18 cellular contexts compared by ENCODE assay signal in the genomic region with DNA sequence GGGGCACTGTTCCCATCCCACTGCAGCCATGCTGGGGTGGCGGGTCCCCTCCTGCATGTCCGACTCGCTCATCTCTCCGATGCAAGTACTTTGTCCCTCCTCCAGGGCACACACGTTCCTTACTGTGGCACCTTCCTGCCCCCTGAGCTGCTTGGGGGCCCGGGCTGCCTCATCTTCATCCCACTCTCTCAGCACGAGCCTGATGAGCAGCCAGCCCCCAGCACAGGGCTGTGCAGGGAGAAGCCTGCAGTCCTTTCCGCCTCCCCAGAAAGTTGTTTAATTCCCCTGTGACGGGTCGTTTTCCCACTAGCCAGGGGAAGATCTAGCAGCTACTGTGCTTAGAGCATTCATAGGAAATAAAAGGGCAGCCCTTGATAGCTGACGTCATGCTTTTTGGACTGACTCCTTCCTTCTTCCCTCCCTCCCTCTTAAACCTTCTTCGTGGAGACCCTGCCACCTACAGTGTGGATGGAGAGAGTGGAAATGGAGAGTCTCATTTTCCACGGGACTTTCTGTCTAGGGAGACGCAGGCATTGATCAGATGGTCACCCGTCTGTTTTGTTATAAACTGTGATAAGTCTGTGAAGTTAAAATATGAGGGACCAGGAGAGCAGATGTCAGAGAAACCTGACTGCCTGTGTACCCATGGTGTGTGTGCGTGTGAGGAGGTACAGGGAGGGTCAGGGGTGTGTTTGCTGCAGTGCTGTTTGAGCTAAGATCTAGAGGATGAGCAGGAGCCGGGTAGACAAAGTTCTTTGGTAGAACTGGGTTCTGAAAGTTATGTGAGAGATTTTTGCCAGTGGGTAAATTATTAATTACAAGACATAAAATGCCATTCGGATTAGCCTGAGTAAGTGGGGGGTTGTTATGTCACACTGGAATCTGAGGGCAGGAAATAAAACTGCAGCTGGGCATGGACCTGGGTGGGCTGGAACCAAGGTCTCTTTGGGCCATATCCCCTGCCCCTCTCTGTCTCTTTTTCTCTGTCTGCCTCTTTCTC. TPM values are rescaled to one million over a fixed set of nuclear protein-coding genes. Genes with fewer than 3 reads are reported as not detected.
DNase-seq lines count a peak whose midpoint lies in the region; ATAC-seq and TF ChIP-seq lines count a peak whose summit lies in the region.
"Had no signal": no experiment of that assay in that cellular context is flagged by ENCODE, and none has a peak within 500 bp of the region (broad histone marks: within the 10 kb centered on the region; RNA-seq: fewer than 3 reads in every experiment).

No MANE protein-coding gene starts in this region.

- peaks cover 33% of the 10 kb centered on the region for H3K4me1 Mint-ChIP-seq in nephron progenitor cell
- H3K4me1 Mint-ChIP-seq: activated CD4-positive, alpha-beta T cell treated with anti-CD3 and anti-CD28 coated beads, Interleukin-2, amount 10 ng/mL, durations not matched to agents 7 days and 5 days had no signal

- H3K27ac ChIP-seq in RWPE1, result no peak overlapping the region
- H3K27ac ChIP-seq: brain microvascular endothelial cell, SJCRH30 had no signal

- no peak for ATAC-seq in HG03457 (IDR thresholded peaks at IDR 0.05; ENCODE audit: unreplicated experiment)
- no peak for ATAC-seq in GM21737 (IDR thresholded peaks at IDR 0.05; ENCODE audit: unreplicated experiment)
- ATAC-seq in GM21529 (IDR thresholded peaks at IDR 0.05; ENCODE audit: unreplicated experiment), result no peak

- no peak overlapping the region for H3K4me3 Mint-ChIP-seq in nephron progenitor cell
- H3K4me3 Mint-ChIP-seq: activated CD4-positive, alpha-beta T cell treated with anti-CD3 and anti-CD28 coated beads, Interleukin-2, amount 10 ng/mL, durations not matched to agents 7 days and 5 days; immature natural killer cell; stimulated activated naive CD8-positive, alpha-beta T cell treated with anti-CD3 and anti-CD28 coated beads, Interleukin-15, Interleukin-2, amounts not matched to agents 100 ng/mL and 50 ng/mL, for 24 hours had no signal

- CTCF ChIA-PET in RWPE1 (lab: Yijun Ruan, JAX), result interaction anchor here (0.7 kb wide), 1 partner anchor 7 kb away, joined by 8 read pairs; no protein-coding TSS in a partner anchor

- POLR2A ChIA-PET in RWPE1 (lab: Yijun Ruan, JAX; ENCODE audit: low non-redundant PET), result no interaction called here

- H3K9me3 Mint-ChIP-seq in nephron progenitor cell, result no peaks in the 10 kb centered on the region
- H3K9me3 Mint-ChIP-seq: activated CD4-positive, alpha-beta T cell treated with anti-CD3 and anti-CD28 coated beads, Interleukin-2, amount 10 ng/mL, durations not matched to agents 7 days and 5 days; immature natural killer cell; stimulated activated naive CD8-positive, alpha-beta T cell treated with anti-CD3 and anti-CD28 coated beads, Interleukin-15, Interleukin-2, amounts not matched to agents 100 ng/mL and 50 ng/mL, for 24 hours had no signal

- peak overlapping the region; percentile 17 for H3K27ac Mint-ChIP-seq in nephron progenitor cell
- H3K27ac Mint-ChIP-seq: activated CD4-positive, alpha-beta T cell treated with anti-CD3 and anti-CD28 coated beads, Interleukin-2, amount 10 ng/mL, durations not matched to agents 7 days and 5 days; stimulated activated naive CD8-positive, alpha-beta T cell treated with anti-CD3 and anti-CD28 coated beads, Interleukin-15, Interleukin-2, amounts not matched to agents 100 ng/mL and 50 ng/mL, for 24 hours had no signal

- TF ChIP-seq CTCF in epithelial cell of proximal tubule (conservative IDR thresholded peaks at IDR 0.05; ENCODE audit: low read depth, low read length) (peak; percentile 32), nephron progenitor cell (IDR thresholded peaks at IDR 0.05) (no peak), RWPE1 (conservative IDR thresholded peaks at IDR 0.05; ENCODE audit: low read depth) (no peak)

- H3K4me3 ChIP-seq in epithelial cell of proximal tubule (ENCODE audit: low read depth, low read length), result peak overlapping the region; percentile 12
- H3K4me3 ChIP-seq: SJCRH30 had no signal

- peaks cover 10% of the 10 kb centered on the region for H3K27me3 Mint-ChIP-seq in nephron progenitor cell (ENCODE audit: low read depth, poor library complexity)
- H3K27me3 Mint-ChIP-seq: activated CD4-positive, alpha-beta T cell treated with anti-CD3 and anti-CD28 coated beads, Interleukin-2, amount 10 ng/mL, durations not matched to agents 7 days and 5 days; stimulated activated naive CD8-positive, alpha-beta T cell treated with anti-CD3 and anti-CD28 coated beads, Interleukin-15, Interleukin-2, amounts not matched to agents 100 ng/mL and 50 ng/mL, for 24 hours had no signal

- peak; percentile 14 for DNase-seq in AG20443 (ENCODE audit: low spot score)
- peak; percentile 26 for DNase-seq in M059J (ENCODE audit: low read depth)
- peak; percentile 63 for DNase-seq in epithelial cell of proximal tubule (ENCODE audit: low read depth)
- DNase-seq in nephron progenitor cell, result no peak
- DNase-seq in RWPE1 (ENCODE audit: low spot score), result no peak
- DNase-seq: activated CD4-positive, alpha-beta T cell treated with anti-CD3 and anti-CD28 coated beads, Interleukin-2, amount 10 ng/mL, durations not matched to agents 7 days and 5 days; activated naive CD4-positive, alpha-beta T cell treated with anti-CD3 and anti-CD28 coated beads, Interleukin-2, amount 50 U/mL, for 16 hours; brain microvascular endothelial cell; immature natural killer cell; KBM-7; midbrain; NCI-H1105; nucleus accumbens; SJCRH30 had no signal

- H3K36me3 Mint-ChIP-seq in nephron progenitor cell (ENCODE audit: low read depth), result peaks cover 50% of the 10 kb centered on the region

RNA-seq across cellular contexts. Expression of gene GPR137B, which starts 34.3 kb away (rescaled TPM):
- 10.2 and 14.2 TPM in 2 replicates for total RNA-seq in M059J (2014; rRNA removed; shearing (Covaris generic))
- 9.4 and 14.8 TPM in 2 replicates for total RNA-seq in epithelial cell of proximal tubule

Comparison
In these comparisons a context has a peak if more than half of its experiments do, and no peak if none do; other contexts are left out.
1. DNase-seq: peak in AG20443 (single experiment), M059J (single experiment) and epithelial cell of proximal tubule (single experiment); none in nephron progenitor cell (single experiment) and RWPE1 (single experiment).